ENCODE assay signal across 28 cellular contexts in genomic region chr4:119725011-119725410, GRCh38.
A peak's percentile ranks its signal among the peaks of the same experiment; 100 is the strongest.
DNase-seq lines count a peak whose midpoint lies in the region; ATAC-seq and TF ChIP-seq lines count a peak whose summit lies in the region.
"Had no signal": no experiment of that assay in that cellular context is flagged by ENCODE, and none has a peak within 500 bp of the region (broad histone marks: within the 10 kb centered on the region; RNA-seq: fewer than 3 reads in every experiment).

No MANE protein-coding gene starts in this region.

- no peak for TF ChIP-seq RAD21 in IMR-90 (IDR thresholded peaks at IDR 0.05; ENCODE audit: low read length)

- no peak overlapping the region for H3K23ac ChIP-seq in IMR-90 (ENCODE audit: low read depth, low read length)

- no peak overlapping the region for H3K27ac ChIP-seq in IMR-90 (ENCODE audit: insufficient read depth, low read length)
- H3K27ac ChIP-seq in ascending aorta = peak overlapping the region; percentile 84 to 90
- H3K27ac ChIP-seq in transverse colon = peak overlapping the region; percentile 70 to 81 (median 76)
- no peak overlapping the region for H3K27ac ChIP-seq in endodermal cell (ENCODE audit: low read depth, low read length)
- H3K27ac ChIP-seq: KMS-11 had no signal

- H2AK5ac ChIP-seq in IMR-90 (ENCODE audit: low read depth, low read length) = no peak overlapping the region

- H3K4me2 ChIP-seq in IMR-90 (ENCODE audit: low read depth, low read length) = no peak overlapping the region
- H3K4me2 ChIP-seq: KMS-11 had no signal

- H3K4me1 ChIP-seq in IMR-90 (ENCODE audit: control insufficient read depth, insufficient read depth, low read length) (peaks cover 16% of the 10 kb centered on the region), ascending aorta (peaks cover 3 to 41% of the 10 kb centered on the region in 2 donors), transverse colon (peaks cover 19 to 38% (median 23%) of the 10 kb centered on the region in 4 donors), endodermal cell (ENCODE audit: control insufficient read depth, insufficient read depth, low read length) (no peaks in the 10 kb centered on the region)
- H3K4me1 ChIP-seq: HAP-1 had no signal

- peaks cover 2% of the 10 kb centered on the region for H3K27me3 Mint-ChIP-seq in endodermal cell (ENCODE audit: insufficient read depth)
- H3K27me3 Mint-ChIP-seq: CD4-positive, alpha-beta memory T cell; IgD-negative memory B cell had no signal

- dilution Hi-C loops in IMR-90 (cut with HindIII; ENCODE audit: low sequenced_read_pairs, unreplicated experiment) = no loop called here

- H4K91ac ChIP-seq in IMR-90 (ENCODE audit: insufficient read depth, low read depth, low read length) = no peak overlapping the region

- ATAC-seq in IMR-90 (ENCODE audit: low read depth) = no peak
- peak; percentile 58 for ATAC-seq in left colon
- ATAC-seq: GM12878, PC-3 had no signal

- H2BK5ac ChIP-seq in IMR-90 (ENCODE audit: low read depth, low read length, poor library complexity, severe bottlenecking) = no peak overlapping the region

- in situ Hi-C loops in IMR-90 (cut with MboI; ENCODE audit: low sequenced_read_pairs) (no loop called here), transverse colon (cut with MboI; ENCODE audit: low pct_ligation_motif_present in 1 of 4, low pct_unique_long_range_greater_than_20kb in 1 of 4, low sequenced_read_pairs in 3 of 4) (no loop called here)

- H3K4ac ChIP-seq in IMR-90 (ENCODE audit: low read depth, low read length) = 0 out of 2 replicates have a peak overlapping the region, but pooled peaks have one; percentile 17

- intact Hi-C loops in IMR-90 (cut with micrococcal nuclease) = no loop called here
- intact Hi-C loops in ascending aorta (cut with DNase I) = loop anchor here (5.0 kb wide), 2 partner anchors 98 to 142 kb away; partner anchors contain the start of gene PDE5A
- intact Hi-C loops in left colon (cut with DNase I, micrococcal nuclease) = no loop called here
- intact Hi-C loops in transverse colon (cut with DNase I; ENCODE audit: low total_unique reads) = no loop called here

- H2BK120ac ChIP-seq in IMR-90 (ENCODE audit: low read depth, low read length) = peak overlapping the region; percentile 35; the same call in 1 of the 2 replicates

- TF ChIP-seq POLR2A in IMR-90 (IDR thresholded peaks at IDR 0.05; ENCODE audit: low read depth, low read length) (no peak), transverse colon (IDR thresholded peaks at IDR 0.05) (no peak)

- peaks cover 8% of the 10 kb centered on the region for H3K4me1 Mint-ChIP-seq in endodermal cell
- H3K4me1 Mint-ChIP-seq: CD4-positive, alpha-beta memory T cell; IgD-negative memory B cell had no signal

- H3K56ac ChIP-seq in IMR-90 (ENCODE audit: extremely low read depth, insufficient read depth, low read length) = no peak overlapping the region

- H3K9me1 ChIP-seq in IMR-90 (ENCODE audit: insufficient read depth, low read length) = 0 out of 2 replicates have a peak, but pooled peaks cover 3% of the 10 kb centered on the region

- H4K20me1 ChIP-seq in IMR-90 (ENCODE audit: insufficient read depth, low read length) = no peaks in the 10 kb centered on the region

- 0 out of 4 replicates have a peak overlapping the region, but pooled peaks of 1 of the 2 experiments have one; percentile 53 for H4K8ac ChIP-seq in IMR-90 (ENCODE audit: low read depth in 2 of 2, low read length in 2 of 2)

- H3K9ac ChIP-seq in IMR-90 (ENCODE audit: low read depth, low read length) (no peak overlapping the region), endodermal cell (ENCODE audit: extremely low read depth, low read length, poor library complexity, severe bottlenecking) (no peak overlapping the region)
- H3K9ac ChIP-seq: GM23248, KMS-11 had no signal

- 100% methylated on average over 2 of the region's 6 CpGs; no CpG with 5 or more reads in 1 of the 2 experiments for WGBS in IMR-90 (ENCODE audit: extremely low coverage in 2 of 2, insufficient read length in 1 of 2), 2 experiments
- 55 to 59% methylated on average over 5 to 6 of the region's 6 CpGs for WGBS in transverse colon (ENCODE audit: low coverage in 1 of 2), 2 donors
- WGBS in endodermal cell (ENCODE audit: insufficient coverage in 1 of 2, insufficient read length in 1 of 2), 2 experiments = 89 to 90% methylated on average over 6 of the region's 6 CpGs

- H3K4me3 Mint-ChIP-seq in endodermal cell = no peak overlapping the region
- H3K4me3 Mint-ChIP-seq: CD4-positive, alpha-beta memory T cell; IgD-negative memory B cell had no signal

- peaks cover 29% of the 10 kb centered on the region for H3K9me3 Mint-ChIP-seq in endodermal cell

- peaks cover 3% of the 10 kb centered on the region; the same call in 1 of the 2 replicates for H3K9me3 ChIP-seq in IMR-90 (ENCODE audit: control insufficient read depth, insufficient read depth, low read length)
- peaks cover 0 to 2% of the 10 kb centered on the region in 2 donors for H3K9me3 ChIP-seq in ascending aorta
- H3K9me3 ChIP-seq in transverse colon = no peaks in the 10 kb centered on the region
- peaks cover 19% of the 10 kb centered on the region for H3K9me3 ChIP-seq in endodermal cell (ENCODE audit: control insufficient read depth, low read length)
- H3K9me3 ChIP-seq: HAP-1 had no signal

- DNase-seq in IMR-90 (no peak), ascending aorta (ENCODE audit: low spot score in 2 of 2) (no peak), left colon (no peak), transverse colon (no peak), NCI-H2107 treated with DMSO at 0.1 percent for 48 hours (lab: John Stamatoyannopoulos, UW; ENCODE audit: unreplicated experiment) (no peak), endodermal cell (no peak), islet precursor cell (no peak)
- DNase-seq: C1 segment of cervical spinal cord; Caco-2; CD4-positive, alpha-beta memory T cell; DMS 273 treated with DMSO at 0.1 percent for 48 hours; DMS79; GDM1; NCI-H1048; NCI-H1417; NCI-H1694; NCI-H2029 treated with DMSO at 0.1 percent for 48 hours; NCI-H2171; NCI-H345; NCI-H524; NCI-H774; PC-3; Right ventricle myocardium superior had no signal

- H3K27ac Mint-ChIP-seq in endodermal cell = no peak overlapping the region
- H3K27ac Mint-ChIP-seq: CD4-positive, alpha-beta memory T cell had no signal

- H2BK20ac ChIP-seq in IMR-90 (ENCODE audit: low read depth, low read length) = no peak overlapping the region

- H3K36me3 ChIP-seq in IMR-90 (ENCODE audit: control insufficient read depth, insufficient read depth, low read length) (no peaks in the 10 kb centered on the region), ascending aorta (no peaks in the 10 kb centered on the region), transverse colon (no peaks in the 10 kb centered on the region), endodermal cell (ENCODE audit: control insufficient read depth, insufficient read depth, low read length) (no peaks in the 10 kb centered on the region)
- H3K36me3 ChIP-seq: HAP-1 had no signal

- CTCF ChIA-PET in IMR-90 (lab: Yijun Ruan, JAX) = no interaction called here

- peaks cover 0 to 6% of the 10 kb centered on the region in 2 experiments; a peak in 2 of 4 replicates for H3K79me1 ChIP-seq in IMR-90 (ENCODE audit: low read depth in 1 of 2, low read length in 2 of 2)

- no peak overlapping the region for H3K14ac ChIP-seq in IMR-90 (replicated peaks; ENCODE audit: low read depth, low read length)

- H3K4me3 ChIP-seq in IMR-90 (ENCODE audit: insufficient read depth, low read depth, low read length) (no peak overlapping the region), ascending aorta (no peak overlapping the region), transverse colon (no peak overlapping the region), endodermal cell (ENCODE audit: low read length) (no peak overlapping the region)
- H3K4me3 ChIP-seq: GM12878, GM23248, HAP-1 had no signal

- H2BK15ac ChIP-seq in IMR-90 (ENCODE audit: low read depth, low read length) = no peak overlapping the region

- H3K27me3 ChIP-seq in IMR-90 (ENCODE audit: control insufficient read depth, insufficient read depth, low read length) = no peaks in the 10 kb centered on the region
- H3K27me3 ChIP-seq in ascending aorta = no peaks in the 10 kb centered on the region
- H3K27me3 ChIP-seq in transverse colon = no peaks in the 10 kb centered on the region
- no peaks in the 10 kb centered on the region for H3K27me3 ChIP-seq in endodermal cell (ENCODE audit: control insufficient read depth, insufficient read depth, low read length, poor library complexity, severe bottlenecking)

- no peak overlapping the region for H2AFZ ChIP-seq in IMR-90 (replicated peaks; ENCODE audit: low read length, poor library complexity)
- H2AFZ ChIP-seq: GM23248 had no signal

- no TSS peak for BruUV-seq in IMR-90 (replicated peaks; lab: Mats Ljungman, UMichigan)

- H3K18ac ChIP-seq in IMR-90 (ENCODE audit: low read depth, low read length) = no peak overlapping the region; the same call in 1 of the 2 replicates

- TF ChIP-seq CTCF in IMR-90 (conservative IDR thresholded peaks at IDR 0.05; ENCODE audit: low read depth, low read length) (no peak), ascending aorta (IDR thresholded peaks at IDR 0.05) (no peak), transverse colon (IDR thresholded peaks at IDR 0.05) (no peak), endodermal cell (conservative IDR thresholded peaks at IDR 0.05) (no peak)

- no peak overlapping the region for H4K5ac ChIP-seq in IMR-90 (ENCODE audit: low read depth, low read length)

- TF ChIP-seq EP300 in transverse colon (IDR thresholded peaks at IDR 0.05; ENCODE audit: low read depth) = no peak

- peaks cover 8% of the 10 kb centered on the region for H3K36me3 Mint-ChIP-seq in endodermal cell (ENCODE audit: low read depth)
- H3K36me3 Mint-ChIP-seq: CD4-positive, alpha-beta memory T cell; IgD-negative memory B cell had no signal

- POLR2A ChIA-PET in IMR-90 (lab: Charles Lee; ENCODE audit: unreplicated experiment) = interaction anchor here (1.3 kb wide), 1 partner anchor 96 kb away, joined by 3 read pairs; the partner anchor contains the start of gene PDE5A

- no peak overlapping the region for H2AK9ac ChIP-seq in IMR-90 (replicated peaks; ENCODE audit: low read depth, low read length, poor library complexity)

TF ChIP-seq in IMR-90, 13 proteins besides CTCF, POLR2A, EP300 and RAD21:
- no peak for TF ChIP-seq CEBPB (IDR thresholded peaks at IDR 0.05; ENCODE audit: low read depth, low read length)
- TF ChIP-seq SMC3 (IDR thresholded peaks at IDR 0.05; ENCODE audit: low read depth, low read length) = no peak
- TF ChIP-seq MAFK (IDR thresholded peaks at IDR 0.05; ENCODE audit: low read depth, low read length) = no peak

Comparison
In these comparisons a context has a peak if more than half of its experiments do, and no peak if none do; other contexts are left out.
1. H3K27ac ChIP-seq: peak in ascending aorta (2 of 2) and transverse colon (4 of 4); none in IMR-90 (single experiment) and endodermal cell (single experiment).